22 cellular contexts compared by ENCODE assay signal in genomic region chr21:14987370-14988170, GRCh38.
DNase-seq lines count a peak whose midpoint lies in the region; ATAC-seq, FAIRE-seq and TF ChIP-seq lines count a peak whose summit lies in the region.
"Had no signal": no experiment of that assay in that cellular context is flagged by ENCODE, and none has a peak within 500 bp of the region (broad histone marks: within the 10 kb centered on the region; RNA-seq: fewer than 3 reads in every experiment).

No MANE protein-coding gene starts in this region.

- TF ChIP-seq CTCF in nephron (IDR thresholded peaks at IDR 0.05; ENCODE audit: unreplicated experiment in 3 of 3) (no peak), left ventricle myocardium inferior (IDR thresholded peaks at IDR 0.05; ENCODE audit: borderline replicate concordance) (no peak)

- peaks cover 94% of the 10 kb centered on the region for H3K36me3 Mint-ChIP-seq in nephron (ENCODE audit: low read depth)

- H3K27ac Mint-ChIP-seq in nephron, result peak overlapping the region; percentile 53 to 92 (median 67)

- peaks cover 58% of the 10 kb centered on the region for H3K4me1 Mint-ChIP-seq in nephron

- no peak overlapping the region for H3K4me3 Mint-ChIP-seq in nephron
- H3K4me3 Mint-ChIP-seq: CD8-positive, alpha-beta memory T cell had no signal

- FAIRE-seq in islet of Langerhans (lab: Jason Lieb, UNC), result peak; percentile 77
- FAIRE-seq: GM12878 had no signal

- H3K9me3 Mint-ChIP-seq in nephron, result peaks cover 3% of the 10 kb centered on the region
- H3K9me3 Mint-ChIP-seq: CD8-positive, alpha-beta memory T cell had no signal

- DNase-seq in ELF-1 (ENCODE audit: low read depth, low spot score), result peak; percentile 64
- DNase-seq in astrocyte of the hippocampus (ENCODE audit: low read depth, low spot score), result peak; percentile 50
- no peak for DNase-seq in Kasumi-1 (lab: John Stamatoyannopoulos, UW)
- DNase-seq in left ventricle myocardium inferior, result no peak
- no peak for DNase-seq in NCI-H82 (lab: John Stamatoyannopoulos, UW)
- DNase-seq: 8988T; CD8-positive, alpha-beta memory T cell; DND-41; GDM1; IMR-90; Karpas-422; MM.1S; NCI-H1092 treated with DMSO at 0.1 percent for 48 hours; NCI-H1694; NCI-H510A treated with DMSO at 0.1 percent for 48 hours had no signal

- H3K27ac ChIP-seq in left ventricle myocardium inferior (replicated peaks), result no peak overlapping the region
- H3K27ac ChIP-seq: BLaER1 had no signal

- peaks cover 21% of the 10 kb centered on the region for H3K4me1 ChIP-seq in left ventricle myocardium inferior

- H3K4me3 ChIP-seq in left ventricle myocardium inferior, result no peak overlapping the region
- H3K4me3 ChIP-seq: BLaER1, GM12878 had no signal

- intact Hi-C loops in left ventricle myocardium inferior (cut with micrococcal nuclease), result no loop called here

- no peaks in the 10 kb centered on the region for H3K9me3 ChIP-seq in left ventricle myocardium inferior (replicated peaks)
- H3K9me3 ChIP-seq: BLaER1 had no signal

- no peak for ATAC-seq in SK-N-SH treated with all-trans-retinoic acid at 6 μM for 48 hours
- ATAC-seq: GM12878, Panc1, Right ventricle myocardium inferior had no signal

- no peaks in the 10 kb centered on the region for H3K27me3 Mint-ChIP-seq in nephron (ENCODE audit: low read depth)
- H3K27me3 Mint-ChIP-seq: CD8-positive, alpha-beta memory T cell had no signal

- H3K27me3 ChIP-seq in left ventricle myocardium inferior (ENCODE audit: low read depth), result no peaks in the 10 kb centered on the region
- H3K27me3 ChIP-seq: BLaER1 had no signal

- peaks cover 9% of the 10 kb centered on the region for H3K36me3 ChIP-seq in left ventricle myocardium inferior

TF ChIP-seq in SK-N-SH treated with all-trans-retinoic acid at 6 μM for 48 hours, 23 proteins besides CTCF, POLR2A, EP300 and RAD21:
- TF ChIP-seq PPARA (CRISPR knock-in tag; IDR thresholded peaks at IDR 0.05; ENCODE audit: borderline replicate concordance) (no peak), ZNF8 (CRISPR knock-in tag; IDR thresholded peaks at IDR 0.05) (no peak), ZFP30 (CRISPR knock-in tag; IDR thresholded peaks at IDR 0.05) (no peak), ZC3H10 (CRISPR knock-in tag; IDR thresholded peaks at IDR 0.05) (no peak), ISL1 (CRISPR knock-in tag; IDR thresholded peaks at IDR 0.05) (no peak), ZFP3 (CRISPR knock-in tag; IDR thresholded peaks at IDR 0.05) (no peak), GLIS3 (CRISPR knock-in tag; IDR thresholded peaks at IDR 0.05) (no peak), OSR1 (CRISPR knock-in tag; IDR thresholded peaks at IDR 0.05) (no peak)
- TF ChIP-seq, protein P1, sequence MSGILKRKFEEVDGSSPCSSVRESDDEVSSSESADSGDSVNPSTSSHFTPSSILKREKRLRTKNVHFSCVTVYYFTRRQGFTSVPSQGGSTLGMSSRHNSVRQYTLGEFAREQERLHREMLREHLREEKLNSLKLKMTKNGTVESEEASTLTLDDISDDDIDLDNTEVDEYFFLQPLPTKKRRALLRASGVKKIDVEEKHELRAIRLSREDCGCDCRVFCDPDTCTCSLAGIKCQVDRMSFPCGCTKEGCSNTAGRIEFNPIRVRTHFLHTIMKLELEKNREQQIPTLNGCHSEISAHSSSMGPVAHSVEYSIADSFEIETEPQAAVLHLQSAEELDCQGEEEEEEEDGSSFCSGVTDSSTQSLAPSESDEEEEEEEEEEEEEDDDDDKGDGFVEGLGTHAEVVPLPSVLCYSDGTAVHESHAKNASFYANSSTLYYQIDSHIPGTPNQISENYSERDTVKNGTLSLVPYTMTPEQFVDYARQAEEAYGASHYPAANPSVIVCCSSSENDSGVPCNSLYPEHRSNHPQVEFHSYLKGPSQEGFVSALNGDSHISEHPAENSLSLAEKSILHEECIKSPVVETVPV (CRISPR knock-in tag; IDR thresholded peaks at IDR 0.05), result no peak

Comparison
In these comparisons a context has a peak if more than half of its experiments do, and no peak if none do; other contexts are left out.
1. DNase-seq: peak in ELF-1 (single experiment) and astrocyte of the hippocampus (single experiment); none in Kasumi-1 (0 of 2), left ventricle myocardium inferior (single experiment) and NCI-H82 (single experiment).